1 cellular context compared by ENCODE assay signal in genomic region chr1:23854568-23854967, GRCh38.
TF ChIP-seq lines count a peak whose summit lies in the region.

No MANE protein-coding gene starts in this region.

TF ChIP-seq in K562, 482 proteins besides CTCF, POLR2A, EP300 and RAD21:
- TF ChIP-seq ARHGAP35 (IDR thresholded peaks at IDR 0.05; ENCODE audit: partially characterized antibody) = no peak
- no peak for TF ChIP-seq TEAD1 (CRISPR knock-in tag; IDR thresholded peaks at IDR 0.05)
- TF ChIP-seq RB1 (IDR thresholded peaks at IDR 0.05; ENCODE audit: low read depth) = 0 out of 2 replicates have a peak, but pooled peaks have one; percentile 22
- 0 out of 2 replicates have a peak, but pooled peaks have one; percentile 64 for TF ChIP-seq CC2D1A (IDR thresholded peaks at IDR 0.05)
- peak; percentile 35; the same call in 1 of the 2 replicates for TF ChIP-seq SMC3 (conservative IDR thresholded peaks at IDR 0.05; ENCODE audit: insufficient read depth, low read depth, low read length)
- TF ChIP-seq YY1 (IDR thresholded peaks at IDR 0.05; ENCODE audit: borderline replicate concordance in 1 of 3, control insufficient read depth in 1 of 3, extremely low read depth in 1 of 3, insufficient read depth in 3 of 3, insufficient read length in 1 of 3, insufficient replicate concordance in 2 of 3, low read depth in 1 of 3, low read length in 2 of 3) = no peak
